In genomic region chr20:48626938-48627736, GRCh38 we compare ENCODE assay signal across 17 cellular contexts.
A peak's percentile ranks its signal among the peaks of the same experiment; 100 is the strongest.
DNase-seq lines count a peak whose midpoint lies in the region; ATAC-seq, FAIRE-seq and TF ChIP-seq lines count a peak whose summit lies in the region.
"Had no signal": no experiment of that assay in that cellular context is flagged by ENCODE, and none has a peak within 500 bp of the region (broad histone marks: within the 10 kb centered on the region; RNA-seq: fewer than 3 reads in every experiment).

No MANE protein-coding gene starts in this region.

- WGBS in A549 (ENCODE audit: missing lambda C conversion rate): 87% methylated on average over 14 of the region's 18 CpGs
- 64 to 86% methylated on average over 8 to 18 of the region's 18 CpGs for WGBS in upper lobe of left lung, 2 donors

- no peaks in the 10 kb centered on the region for H3K27me3 ChIP-seq in CD4-positive, alpha-beta memory T cell (ENCODE audit: insufficient read depth, low read length)
- H3K27me3 ChIP-seq in upper lobe of left lung: no peaks in the 10 kb centered on the region
- H3K27me3 ChIP-seq: cardiac muscle cell, gastrocnemius medialis had no signal

- H3K36me3 ChIP-seq in CD4-positive, alpha-beta memory T cell (ENCODE audit: insufficient read depth, low read length): peaks cover 78% of the 10 kb centered on the region
- H3K36me3 ChIP-seq in kidney (ENCODE audit: control insufficient read depth in 1 of 2, insufficient read depth in 2 of 2, low read length in 2 of 2): no peaks in the 10 kb centered on the region
- peaks cover 3 to 88% (median 76%) of the 10 kb centered on the region in 4 donors for H3K36me3 ChIP-seq in upper lobe of left lung
- H3K36me3 ChIP-seq: cardiac muscle cell had no signal

- H3K27ac ChIP-seq in A549 (no peak overlapping the region), kidney (ENCODE audit: low read depth in 2 of 2, low read length in 2 of 2) (no peak overlapping the region), upper lobe of left lung (no peak overlapping the region)
- H3K27ac ChIP-seq in CD4-positive, alpha-beta memory T cell (ENCODE audit: low read depth, low read length): no peak overlapping the region
- H3K27ac ChIP-seq: cardiac muscle cell, gastrocnemius medialis had no signal

- H3K9me3 ChIP-seq in A549 (no peaks in the 10 kb centered on the region), kidney (ENCODE audit: control insufficient read depth in 1 of 2, low read length in 2 of 2) (no peaks in the 10 kb centered on the region), upper lobe of left lung (no peaks in the 10 kb centered on the region)
- no peaks in the 10 kb centered on the region for H3K9me3 ChIP-seq in CD4-positive, alpha-beta memory T cell (ENCODE audit: control insufficient read depth in 1 of 2, low read length in 2 of 2)
- H3K9me3 ChIP-seq: gastrocnemius medialis had no signal

- peaks cover 2% of the 10 kb centered on the region; the same call in 2 of the 3 replicates for H3K4me1 ChIP-seq in A549
- H3K4me1 ChIP-seq in CD4-positive, alpha-beta memory T cell (ENCODE audit: insufficient read depth, low read length): no peaks in the 10 kb centered on the region
- H3K4me1 ChIP-seq in kidney (ENCODE audit: control insufficient read depth in 1 of 2, insufficient read depth in 1 of 2, low read depth in 1 of 2, low read length in 2 of 2): no peaks in the 10 kb centered on the region
- H3K4me1 ChIP-seq in upper lobe of left lung: peaks cover 0 to under 1% (median 0%) of the 10 kb centered on the region in 4 donors
- H3K4me1 ChIP-seq: gastrocnemius medialis had no signal

- H3K27ac Mint-ChIP-seq in CD4-positive, alpha-beta memory T cell: peak overlapping the region; percentile 19 to 88 (median 74)
- peak overlapping the region; percentile 73 for H3K27ac Mint-ChIP-seq in activated CD8-positive, alpha-beta T cell treated with anti-CD3 and anti-CD28 coated beads, Interleukin-2, amount 10 ng/mL, durations not matched to agents 7 days and 5 days
- H3K27ac Mint-ChIP-seq: type B pancreatic cell had no signal

- CTCF ChIA-PET in A549 (lab: Yijun Ruan, JAX): interaction anchor here (0.7 to 9.7 kb wide), 5 partner anchors 11 to 951 kb away, joined by 3 to 232 read pairs (median 3); no protein-coding TSS in a partner anchor
- CTCF ChIA-PET in CD4-positive, alpha-beta memory T cell (lab: Charles Lee; ENCODE audit: partially characterized antibody): interaction anchor here (0.6 kb wide), 1 partner anchor 8 kb away, joined by 3 read pairs; no protein-coding TSS in a partner anchor
- CTCF ChIA-PET in activated CD8-positive, alpha-beta T cell treated with anti-CD3 and anti-CD28 coated beads, Interleukin-2, amount 10 ng/mL, durations not matched to agents 7 days and 5 days (lab: Charles Lee): no interaction called here

- no peak overlapping the region for H3K4me3 ChIP-seq in A549
- H3K4me3 ChIP-seq in CD4-positive, alpha-beta memory T cell (ENCODE audit: low read length in 2 of 2): no peak overlapping the region
- H3K4me3 ChIP-seq in kidney (ENCODE audit: low read length in 2 of 2): no peak overlapping the region
- H3K4me3 ChIP-seq in upper lobe of left lung: no peak overlapping the region
- H3K4me3 ChIP-seq: cardiac muscle cell, gastrocnemius medialis had no signal

- H3K4me2 ChIP-seq in A549: no peak overlapping the region

- no peak for ATAC-seq in A549
- peak; percentile 4 for ATAC-seq in activated CD8-positive, alpha-beta T cell treated with anti-CD3 and anti-CD28 coated beads, Interleukin-2, amount 10 ng/mL, durations not matched to agents 7 days and 5 days
- no peak for ATAC-seq in upper lobe of left lung (ENCODE audit: low FRiP score in 2 of 2)
- no peak for ATAC-seq in HG03460 (IDR thresholded peaks at IDR 0.05; ENCODE audit: unreplicated experiment)
- ATAC-seq: gastrocnemius medialis had no signal

- peak overlapping the region in 2 of 8 donors; percentile 42 to 52 for H3K4me3 Mint-ChIP-seq in CD4-positive, alpha-beta memory T cell
- H3K4me3 Mint-ChIP-seq in activated CD8-positive, alpha-beta T cell treated with anti-CD3 and anti-CD28 coated beads, Interleukin-2, amount 10 ng/mL, durations not matched to agents 7 days and 5 days: no peak overlapping the region
- H3K4me3 Mint-ChIP-seq: type B pancreatic cell had no signal

- TF ChIP-seq CTCF in A549 (IDR thresholded peaks at IDR 0.05): no peak
- TF ChIP-seq CTCF in kidney (IDR thresholded peaks at IDR 0.05; ENCODE audit: borderline replicate concordance, extremely low read depth, insufficient read depth): no peak
- no peak for TF ChIP-seq CTCF in upper lobe of left lung (IDR thresholded peaks at IDR 0.05)

- 0 out of 2 replicates have a peak, but pooled peaks have one; percentile 3 for TF ChIP-seq POLR2A in A549 (IDR thresholded peaks at IDR 0.05; ENCODE audit: low read length)
- TF ChIP-seq POLR2A in upper lobe of left lung (IDR thresholded peaks at IDR 0.05): no peak

- H3K9ac ChIP-seq in kidney (ENCODE audit: low read length in 2 of 2): no peak overlapping the region

- no peak for DNase-seq in A549 (ENCODE audit: low read depth in 1 of 2, low spot score in 1 of 2)
- no peak for DNase-seq in CD4-positive, alpha-beta memory T cell
- no peak for DNase-seq in activated CD8-positive, alpha-beta T cell treated with anti-CD3 and anti-CD28 coated beads, Interleukin-2, amount 10 ng/mL, durations not matched to agents 7 days and 5 days
- DNase-seq in kidney: peak; percentile 56
- no peak for DNase-seq in upper lobe of left lung
- DNase-seq in stimulated activated naive CD4-positive, alpha-beta T cell treated with Interleukin-2 at 50 U/mL for 16 hours (lab: John Stamatoyannopoulos, UW): no peak
- DNase-seq in NCI-H226: no peak
- DNase-seq: gastrocnemius medialis; mammary epithelial cell; MM.1S; NCI-H2081 treated with DMSO at 0.1 percent for 48 hours; stimulated activated CD4-positive, alpha-beta T cell treated with anti-CD3 and anti-CD28 coated beads, Interleukin-4, amount 100 ng/mL, for 24 hours; T-helper 9 cell had no signal

- TF ChIP-seq EP300 in A549 (IDR thresholded peaks at IDR 0.05) (no peak), upper lobe of left lung (IDR thresholded peaks at IDR 0.05) (no peak)

- peaks cover 0 to 9% (median 5%) of the 10 kb centered on the region in 4 donors for H3K4me1 Mint-ChIP-seq in CD4-positive, alpha-beta memory T cell
- peaks cover 24% of the 10 kb centered on the region for H3K4me1 Mint-ChIP-seq in activated CD8-positive, alpha-beta T cell treated with anti-CD3 and anti-CD28 coated beads, Interleukin-2, amount 10 ng/mL, durations not matched to agents 7 days and 5 days (ENCODE audit: low read depth)

- TF ChIP-seq RAD21 in A549 (conservative IDR thresholded peaks at IDR 0.05 in 1 of 2, IDR thresholded peaks at IDR 0.05 in 1 of 2): no peak

- H3K27me3 Mint-ChIP-seq in CD4-positive, alpha-beta memory T cell: no peaks in the 10 kb centered on the region
- no peaks in the 10 kb centered on the region for H3K27me3 Mint-ChIP-seq in activated CD8-positive, alpha-beta T cell treated with anti-CD3 and anti-CD28 coated beads, Interleukin-2, amount 10 ng/mL, durations not matched to agents 7 days and 5 days (ENCODE audit: low read depth)
- H3K27me3 Mint-ChIP-seq: type B pancreatic cell had no signal

- H3K9me3 Mint-ChIP-seq in CD4-positive, alpha-beta memory T cell: peaks cover 0 to 1% (median 0%) of the 10 kb centered on the region in 8 donors
- H3K9me3 Mint-ChIP-seq in activated CD8-positive, alpha-beta T cell treated with anti-CD3 and anti-CD28 coated beads, Interleukin-2, amount 10 ng/mL, durations not matched to agents 7 days and 5 days (ENCODE audit: insufficient read depth): no peaks in the 10 kb centered on the region
- H3K9me3 Mint-ChIP-seq: type B pancreatic cell had no signal

- FAIRE-seq in A549 (lab: Jason Lieb, UNC) (no peak), kidney (lab: Jason Lieb, UNC) (no peak)
- FAIRE-seq: endothelial cell of umbilical vein had no signal

- intact Hi-C loops in CD4-positive, alpha-beta memory T cell (cut with micrococcal nuclease): no loop called here
- intact Hi-C loops in kidney (cut with DNase I): no loop called here

- POLR2A ChIA-PET in A549 (lab: Yijun Ruan, JAX): no interaction called here
- POLR2A ChIA-PET in CD4-positive, alpha-beta memory T cell (lab: Charles Lee; ENCODE audit: partially characterized antibody): no interaction called here
- POLR2A ChIA-PET in activated CD8-positive, alpha-beta T cell treated with anti-CD3 and anti-CD28 coated beads, Interleukin-2, amount 10 ng/mL, durations not matched to agents 7 days and 5 days (lab: Charles Lee): no interaction called here

- H3K36me3 Mint-ChIP-seq in CD4-positive, alpha-beta memory T cell: peaks cover 24 to 70% of the 10 kb centered on the region in 2 donors
- peaks cover 61% of the 10 kb centered on the region for H3K36me3 Mint-ChIP-seq in activated CD8-positive, alpha-beta T cell treated with anti-CD3 and anti-CD28 coated beads, Interleukin-2, amount 10 ng/mL, durations not matched to agents 7 days and 5 days (ENCODE audit: low read depth)
- H3K36me3 Mint-ChIP-seq: type B pancreatic cell had no signal

TF ChIP-seq in A549, 52 proteins besides CTCF, POLR2A, EP300 and RAD21 (continues in another document):
- TF ChIP-seq HES2 (IDR thresholded peaks at IDR 0.05): no peak
- no peak for TF ChIP-seq HOXA7 (CRISPR knock-in tag; IDR thresholded peaks at IDR 0.05)
- no peak for TF ChIP-seq FOSL2 (IDR thresholded peaks at IDR 0.05)
- no peak for TF ChIP-seq FOSL2 (CRISPR knock-in tag; IDR thresholded peaks at IDR 0.05)
- TF ChIP-seq MAX (IDR thresholded peaks at IDR 0.05): no peak
